In genomic region chr4:41287852-41288251, GRCh38 we compare ENCODE assay signal across 29 cellular contexts.
"Had no signal": no experiment of that assay in that cellular context is flagged by ENCODE, and none has a peak within 500 bp of the region (broad histone marks: within the 10 kb centered on the region; RNA-seq: fewer than 3 reads in every experiment).

No MANE protein-coding gene starts in this region.

- ATAC-seq: activated CD8-positive, alpha-beta memory T cell treated with anti-CD3 and anti-CD28 coated beads, Interleukin-2, amount 10 ng/mL, durations not matched to agents 7 days and 5 days; activated CD8-positive, alpha-beta T cell treated with anti-CD3 and anti-CD28 coated beads, Interleukin-2, amount 10 ng/mL, durations not matched to agents 7 days and 5 days; activated naive CD8-positive, alpha-beta T cell treated with anti-CD3 and anti-CD28 coated beads, Interleukin-2, amount 50 U/mL, for 24 hours; effector memory CD8-positive, alpha-beta T cell; gastroesophageal sphincter; psoas muscle; stimulated activated naive B cell treated with anti-CD40 and anti-IgM and Interleukin-4, amounts not matched to agents 10 μg/mL and 1 μg/mL and 100 μg/mL, for 72 hours; upper lobe of right lung; WTC11 had no signal

- H2AFZ ChIP-seq: hepatocyte had no signal

- H3K27me3 Mint-ChIP-seq: activated CD8-positive, alpha-beta memory T cell treated with anti-CD3 and anti-CD28 coated beads, Interleukin-2, amount 10 ng/mL, durations not matched to agents 7 days and 5 days; activated naive CD8-positive, alpha-beta T cell treated with anti-CD3 and anti-CD28 coated beads, Interleukin-2, amount 50 U/mL, for 24 hours; effector memory CD8-positive, alpha-beta T cell; stimulated activated naive B cell treated with anti-CD40 and anti-IgM and Interleukin-4, amounts not matched to agents 10 μg/mL and 1 μg/mL and 100 μg/mL, for 72 hours had no signal

- H3K4me1 Mint-ChIP-seq: activated CD8-positive, alpha-beta memory T cell treated with anti-CD3 and anti-CD28 coated beads, Interleukin-2, amount 10 ng/mL, durations not matched to agents 7 days and 5 days; activated naive CD4-positive, alpha-beta T cell treated with anti-CD3 and anti-CD28 coated beads, Interleukin-2, amount 50 U/mL, for 24 hours; activated naive CD8-positive, alpha-beta T cell treated with anti-CD3 and anti-CD28 coated beads, Interleukin-2, amount 50 U/mL, for 24 hours; stimulated activated naive B cell treated with anti-CD40 and anti-IgM and Interleukin-4, amounts not matched to agents 10 μg/mL and 1 μg/mL and 100 μg/mL, for 72 hours; WTC11 had no signal

- H3K27ac ChIP-seq: gastroesophageal sphincter, hepatocyte, left ventricle myocardium inferior, neutrophil, psoas muscle, stomach, thyroid gland, upper lobe of right lung had no signal

- H3K4me2 ChIP-seq: hepatocyte had no signal

- H3K36me3 ChIP-seq: gastroesophageal sphincter, left ventricle myocardium inferior, neutrophil, pancreas, stomach, thyroid gland, upper lobe of right lung had no signal

- FAIRE-seq: pancreas had no signal

- H3K4me1 ChIP-seq: gastroesophageal sphincter, pancreas, psoas muscle, stomach, thyroid gland had no signal

- H3K79me2 ChIP-seq: hepatocyte had no signal

- H3K27ac Mint-ChIP-seq: activated CD8-positive, alpha-beta memory T cell treated with anti-CD3 and anti-CD28 coated beads, Interleukin-2, amount 10 ng/mL, durations not matched to agents 7 days and 5 days; activated CD8-positive, alpha-beta T cell treated with anti-CD3 and anti-CD28 coated beads, Interleukin-2, amount 10 ng/mL, durations not matched to agents 7 days and 5 days; activated naive CD4-positive, alpha-beta T cell treated with anti-CD3 and anti-CD28 coated beads, Interleukin-2, amount 50 U/mL, for 24 hours; activated naive CD8-positive, alpha-beta T cell treated with anti-CD3 and anti-CD28 coated beads, Interleukin-2, amount 50 U/mL, for 24 hours; activated T-helper 2 cell treated with anti-CD3 and anti-CD28 coated beads, Interferon-gamma antibody, Interleukin-2, Interleukin-4, amounts not matched to agents 10 μg/mL and 5 μg/mL and 100 μg/mL, durations not matched to agents 14 hours and 24 hours and 36 hours; effector memory CD8-positive, alpha-beta T cell; stimulated activated naive B cell treated with anti-CD40 and anti-IgM and Interleukin-4, amounts not matched to agents 10 μg/mL and 1 μg/mL and 100 μg/mL, for 72 hours; WTC11 had no signal

- H3K9me3 Mint-ChIP-seq: activated naive CD4-positive, alpha-beta T cell treated with anti-CD3 and anti-CD28 coated beads, Interleukin-2, amount 50 U/mL, for 24 hours; activated T-helper 2 cell treated with anti-CD3 and anti-CD28 coated beads, Interferon-gamma antibody, Interleukin-2, Interleukin-4, amounts not matched to agents 10 μg/mL and 5 μg/mL and 100 μg/mL, durations not matched to agents 14 hours and 24 hours and 36 hours; nephron; stimulated activated naive B cell treated with anti-CD40 and anti-IgM and Interleukin-4, amounts not matched to agents 10 μg/mL and 1 μg/mL and 100 μg/mL, for 72 hours had no signal

- H3K36me3 Mint-ChIP-seq: activated CD8-positive, alpha-beta memory T cell treated with anti-CD3 and anti-CD28 coated beads, Interleukin-2, amount 10 ng/mL, durations not matched to agents 7 days and 5 days; activated naive CD4-positive, alpha-beta T cell treated with anti-CD3 and anti-CD28 coated beads, Interleukin-2, amount 50 U/mL, for 24 hours; stimulated activated naive B cell treated with anti-CD40 and anti-IgM and Interleukin-4, amounts not matched to agents 10 μg/mL and 1 μg/mL and 100 μg/mL, for 72 hours had no signal

- DNase-seq: activated CD4-positive, alpha-beta T cell treated with anti-CD3 and anti-CD28 coated beads for 1 hour; activated CD4-positive, alpha-beta T cell treated with anti-CD3 and anti-CD28 coated beads, Interleukin-2, amount 50 U/mL, for 1 hour; activated CD8-positive, alpha-beta memory T cell treated with anti-CD3 and anti-CD28 coated beads, Interleukin-2, amount 10 ng/mL, durations not matched to agents 7 days and 5 days; activated CD8-positive, alpha-beta T cell treated with anti-CD3 and anti-CD28 coated beads, Interleukin-2, amount 10 ng/mL, durations not matched to agents 7 days and 5 days; activated naive CD8-positive, alpha-beta T cell treated with anti-CD3 and anti-CD28 coated beads, Interleukin-2, amount 50 U/mL, for 24 hours; activated T-cell treated with anti-CD3 and anti-CD28 coated beads, Interleukin-2, amount 50 U/mL, for 48 hours; amygdala; caudate nucleus; cortex of kidney; effector memory CD8-positive, alpha-beta T cell; erythroblast; islet precursor cell; left ventricle myocardium inferior; pancreas; psoas muscle; stimulated activated CD4-positive, alpha-beta T cell treated with anti-CD3 and anti-CD28 coated beads, Interleukin-15, amount 100 ng/mL, for 24 hours; stimulated activated CD4-positive, alpha-beta T cell treated with anti-CD3 and anti-CD28 coated beads, Interleukin-2, amount 100 ng/mL, for 24 hours; stimulated activated naive B cell treated with anti-CD40 and anti-IgM and Interleukin-4, amounts not matched to agents 10 μg/mL and 1 μg/mL and 100 μg/mL, for 72 hours; stomach; thyroid gland; upper lobe of right lung had no signal

- H3K9me3 ChIP-seq: gastroesophageal sphincter, neutrophil, pancreas, psoas muscle, stomach, thyroid gland, upper lobe of right lung had no signal

- H3K4me3 Mint-ChIP-seq: activated CD8-positive, alpha-beta memory T cell treated with anti-CD3 and anti-CD28 coated beads, Interleukin-2, amount 10 ng/mL, durations not matched to agents 7 days and 5 days; activated CD8-positive, alpha-beta T cell treated with anti-CD3 and anti-CD28 coated beads, Interleukin-2, amount 10 ng/mL, durations not matched to agents 7 days and 5 days; activated naive CD4-positive, alpha-beta T cell treated with anti-CD3 and anti-CD28 coated beads, Interleukin-2, amount 50 U/mL, for 24 hours; activated naive CD8-positive, alpha-beta T cell treated with anti-CD3 and anti-CD28 coated beads, Interleukin-2, amount 50 U/mL, for 24 hours; effector memory CD8-positive, alpha-beta T cell; nephron; stimulated activated naive B cell treated with anti-CD40 and anti-IgM and Interleukin-4, amounts not matched to agents 10 μg/mL and 1 μg/mL and 100 μg/mL, for 72 hours; WTC11 had no signal

- H3K4me3 ChIP-seq: gastroesophageal sphincter, hepatocyte, left ventricle myocardium inferior, lung, pancreas, psoas muscle, stomach, thyroid gland, upper lobe of right lung had no signal

- H3K27me3 ChIP-seq: gastroesophageal sphincter, hepatocyte, neutrophil, pancreas, stomach, thyroid gland, upper lobe of right lung had no signal
